8 cellular contexts compared by ENCODE assay signal in the genomic region with DNA sequence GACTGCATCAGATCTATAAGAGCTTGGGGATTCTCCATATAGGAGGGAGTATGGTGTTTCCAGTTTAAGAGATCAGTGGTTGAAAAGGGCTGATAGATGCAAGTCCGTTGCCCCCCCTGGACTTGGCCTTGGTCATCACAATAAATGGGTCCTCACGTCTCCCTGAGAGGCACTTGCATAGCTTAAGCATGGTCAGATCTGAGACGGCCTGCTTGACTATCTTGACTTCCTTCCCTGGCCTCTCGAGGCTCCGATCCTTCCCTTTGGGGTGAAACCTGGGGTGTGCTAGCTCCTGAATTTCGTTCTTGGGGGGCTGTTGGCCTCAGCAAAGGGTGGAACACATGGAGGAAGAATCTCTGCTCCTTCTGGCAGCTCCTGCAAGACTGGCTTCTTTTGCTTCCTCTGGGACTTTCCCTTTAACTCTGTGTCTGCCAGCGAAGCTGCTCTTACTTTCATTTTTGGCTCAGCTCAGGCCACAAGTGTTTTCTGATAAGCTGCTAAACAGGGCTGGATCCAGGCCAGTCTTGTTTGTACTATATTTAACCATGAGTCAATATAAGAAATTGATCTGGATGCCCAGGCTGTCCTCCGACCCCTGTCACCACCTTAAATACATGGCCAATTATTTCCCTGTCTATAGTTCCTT. TPM values are rescaled to one million over a fixed set of nuclear protein-coding genes. Genes with fewer than 3 reads are reported as not detected.
DNase-seq lines count a peak whose midpoint lies in the region; ATAC-seq and TF ChIP-seq lines count a peak whose summit lies in the region.

No MANE protein-coding gene starts in this region.

- H2AFZ ChIP-seq in trophoblast cell (ENCODE audit: insufficient read depth, low read length, poor library complexity), result no peak overlapping the region

- H3K27ac ChIP-seq in trophoblast cell (ENCODE audit: low read depth, low read length), result no peak overlapping the region

- CTCF ChIA-PET in Calu3 (lab: Charles Lee), result no interaction called here

- no peaks in the 10 kb centered on the region for H3K79me1 ChIP-seq in trophoblast cell (ENCODE audit: low read length)

- H3K4ac ChIP-seq in trophoblast cell (ENCODE audit: low read depth, low read length), result no peak overlapping the region

- no peak overlapping the region for H3K9ac ChIP-seq in trophoblast cell (ENCODE audit: low read length)

- H3K4me2 ChIP-seq in trophoblast cell (ENCODE audit: low read length), result no peak overlapping the region

- H4K8ac ChIP-seq in trophoblast cell (ENCODE audit: low read depth, low read length), result no peak overlapping the region

- no TSS peak for BruUV-seq in Calu3 (replicated peaks; lab: Mats Ljungman, UMichigan)

- no peaks in the 10 kb centered on the region for H3K36me3 ChIP-seq in BE2C
- no peaks in the 10 kb centered on the region for H3K36me3 ChIP-seq in trophoblast cell (ENCODE audit: control insufficient read depth in 1 of 2, insufficient read depth in 2 of 2, low read length in 2 of 2)

- peak; percentile 37 for DNase-seq in Calu3
- DNase-seq in left colon, result no peak
- no peak for DNase-seq in BE2C
- DNase-seq in trophoblast cell, result no peak
- no peak for DNase-seq in effector CD8-positive, alpha-beta T cell (lab: John Stamatoyannopoulos, UW)

- H3K23ac ChIP-seq in trophoblast cell (ENCODE audit: low read length), result no peak overlapping the region

- H3K27ac Mint-ChIP-seq in Calu3 (ENCODE audit: unreplicated experiment), result peak overlapping the region; percentile 61
- H3K27ac Mint-ChIP-seq in activated T-helper 17 cell treated with anti-CD3 and anti-CD28 coated beads, Interleukin-2, amount 50 U/mL, for 72 hours, result peak overlapping the region; percentile 18

- no peak overlapping the region for H3K18ac ChIP-seq in trophoblast cell (ENCODE audit: low read length)

- no peak overlapping the region for H4K91ac ChIP-seq in trophoblast cell (ENCODE audit: low read depth, low read length)

- ATAC-seq in GM19463 (IDR thresholded peaks at IDR 0.05; ENCODE audit: unreplicated experiment) (peak; percentile 90), HG03521 (IDR thresholded peaks at IDR 0.05; ENCODE audit: unreplicated experiment) (peak; percentile 93), left colon (peak; percentile 55)
- ATAC-seq in activated T-helper 17 cell treated with anti-CD3 and anti-CD28 coated beads, Interleukin-2, amount 50 U/mL, for 72 hours (replicated peaks), result peak; percentile 75

- no peaks in the 10 kb centered on the region for H3K79me2 ChIP-seq in trophoblast cell (ENCODE audit: control insufficient read depth, insufficient read depth, low read length, poor library complexity)

- H2AK5ac ChIP-seq in trophoblast cell (ENCODE audit: low read length), result no peak overlapping the region

- TF ChIP-seq CTCF in Calu3 (IDR thresholded peaks at IDR 0.05; ENCODE audit: unreplicated experiment) (no peak), BE2C (IDR thresholded peaks at IDR 0.05; ENCODE audit: low read depth, low read length) (no peak)

- no peak overlapping the region for H2BK5ac ChIP-seq in trophoblast cell (ENCODE audit: low read depth, low read length, poor library complexity)

- H3K14ac ChIP-seq in trophoblast cell (ENCODE audit: low read length), result no peak overlapping the region

- no peaks in the 10 kb centered on the region for H3K9me3 ChIP-seq in BE2C
- H3K9me3 ChIP-seq in trophoblast cell (ENCODE audit: insufficient read depth, low read depth, low read length), result peaks cover 8% of the 10 kb centered on the region

- H3K4me3 Mint-ChIP-seq in Calu3 (ENCODE audit: low read depth, unreplicated experiment), result peak overlapping the region; percentile 61
- H3K4me3 Mint-ChIP-seq in activated T-helper 17 cell treated with anti-CD3 and anti-CD28 coated beads, Interleukin-2, amount 50 U/mL, for 72 hours, result peak overlapping the region; percentile 61

- H3K4me3 ChIP-seq in BE2C (ENCODE audit: low read depth, low read length) (no peak overlapping the region), trophoblast cell (ENCODE audit: low read depth, low read length) (no peak overlapping the region)

- H3K27me3 Mint-ChIP-seq in Calu3 (ENCODE audit: unreplicated experiment), result no peaks in the 10 kb centered on the region
- peaks cover 5% of the 10 kb centered on the region for H3K27me3 Mint-ChIP-seq in activated T-helper 17 cell treated with anti-CD3 and anti-CD28 coated beads, Interleukin-2, amount 50 U/mL, for 72 hours

- H3K27me3 ChIP-seq in BE2C (no peaks in the 10 kb centered on the region), trophoblast cell (ENCODE audit: insufficient read depth, low read length) (no peaks in the 10 kb centered on the region)

- no peak overlapping the region for H2BK12ac ChIP-seq in trophoblast cell (ENCODE audit: low read length)

- no peaks in the 10 kb centered on the region for H3K4me1 ChIP-seq in BE2C
- H3K4me1 ChIP-seq in trophoblast cell (ENCODE audit: control insufficient read depth in 1 of 2, insufficient read depth in 2 of 2, low read length in 2 of 2), result no peaks in the 10 kb centered on the region

- H3K4me1 Mint-ChIP-seq in Calu3 (ENCODE audit: low read depth, unreplicated experiment), result peaks cover 19% of the 10 kb centered on the region
- peaks cover 21% of the 10 kb centered on the region for H3K4me1 Mint-ChIP-seq in activated T-helper 17 cell treated with anti-CD3 and anti-CD28 coated beads, Interleukin-2, amount 50 U/mL, for 72 hours

- H3K9me3 Mint-ChIP-seq in Calu3 (ENCODE audit: low read depth, unreplicated experiment), result peaks cover 10% of the 10 kb centered on the region
- H3K9me3 Mint-ChIP-seq in activated T-helper 17 cell treated with anti-CD3 and anti-CD28 coated beads, Interleukin-2, amount 50 U/mL, for 72 hours, result peaks cover 7% of the 10 kb centered on the region

- H3K36me3 Mint-ChIP-seq in Calu3 (ENCODE audit: insufficient read depth, unreplicated experiment), result no peaks in the 10 kb centered on the region
- no peaks in the 10 kb centered on the region for H3K36me3 Mint-ChIP-seq in activated T-helper 17 cell treated with anti-CD3 and anti-CD28 coated beads, Interleukin-2, amount 50 U/mL, for 72 hours (ENCODE audit: low read depth)

- no peak overlapping the region for H4K12ac ChIP-seq in trophoblast cell (ENCODE audit: low read depth, low read length)

- intact Hi-C loops in Calu3 (cut with micrococcal nuclease; ENCODE audit: unreplicated experiment), result loop anchor here (1.0 kb wide), 1 partner anchor 9 kb away; no protein-coding TSS in a partner anchor
- intact Hi-C loops in left colon (cut with DNase I, micrococcal nuclease), result no loop called here

- no peak overlapping the region for H2BK120ac ChIP-seq in trophoblast cell (ENCODE audit: insufficient read depth, low read length, poor library complexity)

- WGBS in trophoblast cell (ENCODE audit: extremely low coverage, insufficient coverage, insufficient read length), result no CpG with 5 or more reads among the region's 8 CpGs

RNA-seq across cellular contexts. Expression of a gene that starts 11.2 kb away (rescaled TPM):
- total RNA-seq in Calu3 (2022) (6.7 and 7.1 TPM in 2 replicates), left colon (1 to 10 TPM; 3.4 TPM)
- total RNA-seq in activated T-helper 17 cell treated with anti-CD3 and anti-CD28 coated beads, Interleukin-2, amount 50 U/mL, for 72 hours, result 1 to 10 TPM; 3.8 to 4.3 TPM
- polyA plus RNA-seq in BE2C (2012; ENCODE audit: insufficient read depth, insufficient read length, low read depth), result 2.7 TPM
- polyA plus RNA-seq in trophoblast cell (2013), result 0.61 and 0.66 TPM in 2 replicates

RNA-seq across cellular contexts. Expression of a gene that starts 20.7 kb away (rescaled TPM):
- total RNA-seq in Calu3 (2022) (10.8 and 10.9 TPM in 2 replicates), left colon (1 to 10 TPM; 1.5 to 1.6 TPM)
- 1 to 10 TPM; 1.0 to 1.8 TPM for total RNA-seq in activated T-helper 17 cell treated with anti-CD3 and anti-CD28 coated beads, Interleukin-2, amount 50 U/mL, for 72 hours
- 9.9 TPM for polyA plus RNA-seq in BE2C (2012; ENCODE audit: insufficient read depth, insufficient read length, low read depth)
- polyA plus RNA-seq in trophoblast cell (2013), result 0.92 and 1.1 TPM in 2 replicates

RNA-seq across cellular contexts. Expression of a gene that starts 53.6 kb away (rescaled TPM):
- total RNA-seq in Calu3 (2022) (17.1 and 17.8 TPM in 2 replicates), left colon (10 to 100 TPM; 10.7 to 18.1 TPM)
- total RNA-seq in activated T-helper 17 cell treated with anti-CD3 and anti-CD28 coated beads, Interleukin-2, amount 50 U/mL, for 72 hours, result 1 to 10 TPM; 6.5 to 7.9 TPM
- 39.7 TPM for polyA plus RNA-seq in BE2C (2012; ENCODE audit: insufficient read depth, insufficient read length, low read depth)
- polyA plus RNA-seq in trophoblast cell (2013), result 13.0 and 13.4 TPM in 2 replicates
